ENCODE assay signal across 2 cellular contexts in genomic region chr20:23165307-23165750, GRCh38.
TF ChIP-seq lines count a peak whose summit lies in the region.

No MANE protein-coding gene starts in this region.

TF ChIP-seq in GM12878, 131 proteins besides CTCF, POLR2A, EP300 and RAD21 (continues in another document):
- TF ChIP-seq PKNOX1 (IDR thresholded peaks at IDR 0.05): no peak
- no peak for TF ChIP-seq FOXM1 (IDR thresholded peaks at IDR 0.05; ENCODE audit: low read depth, low read length)
- no peak for TF ChIP-seq E4F1 (IDR thresholded peaks at IDR 0.05; ENCODE audit: borderline replicate concordance, partially characterized antibody)
- no peak for TF ChIP-seq SREBF1 (IDR thresholded peaks at IDR 0.05; ENCODE audit: low read length)
- no peak for TF ChIP-seq TCF12 (IDR thresholded peaks at IDR 0.05; ENCODE audit: low read depth, low read length)
- TF ChIP-seq MEF2B (IDR thresholded peaks at IDR 0.05; ENCODE audit: partially characterized antibody, poor library complexity, severe bottlenecking): no peak
- no peak for TF ChIP-seq BACH1 (IDR thresholded peaks at IDR 0.05; ENCODE audit: borderline replicate concordance)
- no peak for TF ChIP-seq ZBTB11 (CRISPR knock-in tag; IDR thresholded peaks at IDR 0.05)
- TF ChIP-seq POU2F2 (IDR thresholded peaks at IDR 0.05; ENCODE audit: borderline replicate concordance, low read depth, low read length): no peak
- TF ChIP-seq SMAD5 (IDR thresholded peaks at IDR 0.05; ENCODE audit: low read depth): no peak
- TF ChIP-seq MTA3 (IDR thresholded peaks at IDR 0.05; ENCODE audit: borderline replicate concordance, low read length): no peak
- TF ChIP-seq CEBPB (IDR thresholded peaks at IDR 0.05; ENCODE audit: borderline replicate concordance in 1 of 2, low read depth in 2 of 2, low read length in 2 of 2): no peak
- no peak for TF ChIP-seq TAF1 (IDR thresholded peaks at IDR 0.05; ENCODE audit: borderline replicate concordance, low read depth, low read length)
- TF ChIP-seq CREB1 (IDR thresholded peaks at IDR 0.05; ENCODE audit: low read depth): no peak
- TF ChIP-seq CUX1 (IDR thresholded peaks at IDR 0.05; ENCODE audit: insufficient replicate concordance, low read depth, low read length): no peak

TF ChIP-seq in HepG2, 621 proteins besides CTCF, POLR2A, EP300 and RAD21:
- TF ChIP-seq ZBTB33 (CRISPR knock-in tag; IDR thresholded peaks at IDR 0.05): peak; percentile 45; the same call in 1 of the 2 replicates
- TF ChIP-seq ZNF337 (CRISPR knock-in tag; IDR thresholded peaks at IDR 0.05; ENCODE audit: borderline replicate concordance, low read depth): no peak
- peak; percentile 41 for TF ChIP-seq STAG1 (CRISPR knock-in tag; IDR thresholded peaks at IDR 0.05)
- no peak for TF ChIP-seq PRPF4 (IDR thresholded peaks at IDR 0.05; ENCODE audit: low read depth, low read length, poor library complexity, severe bottlenecking)
- TF ChIP-seq SRY (CRISPR knock-in tag; IDR thresholded peaks at IDR 0.05): 0 out of 2 replicates have a peak, but pooled peaks have one; percentile 36
- TF ChIP-seq HNRNPL (IDR thresholded peaks at IDR 0.05; ENCODE audit: low read depth, low read length): 0 out of 2 replicates have a peak, but pooled peaks have one; percentile 24
